8 cellular contexts compared by ENCODE assay signal in the genomic region with DNA sequence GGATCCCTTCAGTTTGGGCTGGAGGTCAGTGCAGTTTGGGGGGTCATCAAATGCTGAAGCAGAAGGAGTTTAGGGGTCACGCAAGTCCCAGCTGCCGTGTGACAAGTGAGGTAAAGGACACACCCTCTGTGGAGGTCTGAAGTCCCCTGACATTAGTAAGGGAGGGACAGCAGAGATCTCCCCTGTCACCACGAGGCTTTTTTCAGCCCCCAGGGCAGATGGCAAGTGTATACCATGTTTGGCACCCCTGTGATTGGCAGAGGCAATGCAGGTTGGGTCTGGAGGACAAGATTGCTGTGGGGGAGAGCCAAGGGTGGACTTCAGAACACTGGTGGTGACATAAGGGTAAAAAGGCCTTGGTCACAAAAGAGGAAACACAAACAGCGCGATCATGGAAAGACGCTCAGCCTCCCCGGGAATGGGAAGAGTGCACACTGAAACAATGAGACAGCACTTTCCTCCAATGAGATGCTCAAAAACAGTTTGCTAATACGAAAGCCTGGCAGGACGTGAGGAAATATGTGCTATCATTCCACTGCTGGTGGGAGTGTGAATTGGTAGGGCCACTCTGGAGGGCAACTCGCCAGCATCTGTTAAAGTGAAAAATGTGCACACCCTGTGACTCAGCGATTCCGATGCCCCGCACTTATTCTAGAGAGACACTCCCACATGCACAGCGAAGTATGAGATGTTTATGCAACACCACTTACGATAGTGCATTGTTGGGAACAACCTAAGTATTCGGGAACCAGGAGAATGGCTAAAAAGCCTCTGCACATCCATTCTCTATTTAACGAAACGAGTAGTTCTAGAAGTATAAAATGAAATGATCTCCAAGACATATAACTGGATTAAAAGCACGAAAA. TPM values are rescaled to one million over a fixed set of nuclear protein-coding genes. Genes with fewer than 3 reads are reported as not detected.
A peak's percentile ranks its signal among the peaks of the same experiment; 100 is the strongest.
DNase-seq lines count a peak whose midpoint lies in the region; ATAC-seq lines count a peak whose summit lies in the region.

No MANE protein-coding gene starts in this region.

- H3K4me3 Mint-ChIP-seq in activated T-cell treated with anti-CD3 and anti-CD28 coated beads, Interleukin-2, amount 50 U/mL, for 24 hours = peak overlapping the region; percentile 43

- no peaks in the 10 kb centered on the region for H3K27me3 Mint-ChIP-seq in activated T-cell treated with anti-CD3 and anti-CD28 coated beads, Interleukin-2, amount 50 U/mL, for 24 hours

- H3K9me3 Mint-ChIP-seq in activated T-cell treated with anti-CD3 and anti-CD28 coated beads, Interleukin-2, amount 50 U/mL, for 24 hours = no peaks in the 10 kb centered on the region

- DNase-seq in Caki2 (ENCODE audit: low read depth) = peak; percentile 99
- peak; percentile 42 for DNase-seq in NCI-H146 treated with DMSO at 0.1 percent for 48 hours (lab: John Stamatoyannopoulos, UW; ENCODE audit: unreplicated experiment)
- DNase-seq in activated T-cell treated with anti-CD3 and anti-CD28 coated beads, Interleukin-2, amount 50 U/mL, for 24 hours = peak; percentile 70
- peak; percentile 97 for DNase-seq in fibroblast of the conjunctiva (ENCODE audit: low read depth)
- DNase-seq in non-pigmented ciliary epithelial cell (ENCODE audit: low read depth) = peak; percentile 58
- DNase-seq in NCI-H82 (lab: John Stamatoyannopoulos, UW) = no peak
- no peak for DNase-seq in NCI-H446 treated with DMSO at 0.1 percent for 48 hours (lab: John Stamatoyannopoulos, UW)

- H3K4me1 Mint-ChIP-seq in activated T-cell treated with anti-CD3 and anti-CD28 coated beads, Interleukin-2, amount 50 U/mL, for 24 hours (ENCODE audit: low read depth) = peaks cover 80% of the 10 kb centered on the region

- in situ Hi-C loops in Caki2 (cut with HindIII; ENCODE audit: low pct_unique_long_range_greater_than_20kb, low sequenced_read_pairs) = no loop called here

- no peaks in the 10 kb centered on the region for H3K36me3 Mint-ChIP-seq in activated T-cell treated with anti-CD3 and anti-CD28 coated beads, Interleukin-2, amount 50 U/mL, for 24 hours (ENCODE audit: low read depth)

- H3K27ac Mint-ChIP-seq in activated T-cell treated with anti-CD3 and anti-CD28 coated beads, Interleukin-2, amount 50 U/mL, for 24 hours = peak overlapping the region; percentile 92

- no peak for ATAC-seq in GM19467 (IDR thresholded peaks at IDR 0.05; ENCODE audit: unreplicated experiment)

RNA-seq across cellular contexts. Expression of gene CD27, which starts 14.4 kb away (rescaled TPM):
- total RNA-seq in Caki2 (2014; rRNA removed; shearing (Covaris generic); ENCODE audit: low replicate concordance) = not detected in 2 replicates

RNA-seq across cellular contexts. Expression of gene TAPBPL, which starts 21.5 kb away (rescaled TPM):
- 3.1 and 20.5 TPM in 2 replicates for total RNA-seq in Caki2 (2014; rRNA removed; shearing (Covaris generic); ENCODE audit: low replicate concordance)

RNA-seq across cellular contexts. Expression of gene VAMP1, which starts 40.1 kb away (rescaled TPM):
- total RNA-seq in Caki2 (2014; rRNA removed; shearing (Covaris generic); ENCODE audit: low replicate concordance) = 11.0 and 16.2 TPM in 2 replicates

RNA-seq across cellular contexts. Expression of gene LTBR, which starts 46.4 kb away (rescaled TPM):
- 102 and 136 TPM in 2 replicates for total RNA-seq in Caki2 (2014; rRNA removed; shearing (Covaris generic); ENCODE audit: low replicate concordance)

RNA-seq across cellular contexts. Expression of gene SCNN1A, which starts 55.0 kb away (rescaled TPM):
- total RNA-seq in Caki2 (2014; rRNA removed; shearing (Covaris generic); ENCODE audit: low replicate concordance) = 0.12 and 5.7 TPM in 2 replicates

Comparison
In these comparisons a context has a peak if more than half of its experiments do, and no peak if none do; other contexts are left out.
1. DNase-seq: peak in Caki2 (single experiment), NCI-H146 treated with DMSO at 0.1 percent for 48 hours (single experiment), activated T-cell treated with anti-CD3 and anti-CD28 coated beads, Interleukin-2, amount 50 U/mL, for 24 hours (single experiment), fibroblast of the conjunctiva (single experiment) and non-pigmented ciliary epithelial cell (single experiment); none in NCI-H82 (single experiment) and NCI-H446 treated with DMSO at 0.1 percent for 48 hours (single experiment).